ENCODE assay signal across 21 cellular contexts in the genomic region with DNA sequence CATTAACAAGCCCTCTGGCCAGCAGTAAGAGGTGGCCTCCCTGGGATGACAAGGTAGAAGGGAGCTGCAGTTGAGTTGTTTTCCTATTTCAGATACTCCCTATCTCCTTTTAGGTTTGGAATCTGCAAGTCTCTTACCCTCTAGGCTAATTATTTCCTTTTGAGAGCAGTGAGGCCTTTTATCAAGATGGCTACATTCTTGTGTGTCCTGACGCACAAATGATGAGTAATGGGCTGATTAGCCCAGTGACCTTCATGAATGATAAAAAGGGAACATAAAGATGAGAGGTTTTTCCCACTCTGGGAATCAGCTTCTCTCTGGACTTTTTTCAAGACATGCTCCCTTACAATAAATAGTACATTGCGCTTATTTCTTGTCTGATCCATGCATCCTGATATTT. TPM values are rescaled to one million over a fixed set of nuclear protein-coding genes. Genes with fewer than 3 reads are reported as not detected.
DNase-seq lines count a peak whose midpoint lies in the region; ATAC-seq and TF ChIP-seq lines count a peak whose summit lies in the region.
"Had no signal": no experiment of that assay in that cellular context is flagged by ENCODE, and none has a peak within 500 bp of the region (broad histone marks: within the 10 kb centered on the region; RNA-seq: fewer than 3 reads in every experiment).

No MANE protein-coding gene starts in this region.

- H3K4me1 Mint-ChIP-seq in T-helper 2 cell treated with Interferon-gamma antibody and Interleukin-4, amounts not matched to agents 5 μg/mL and 100 μg/mL, for 36 hours (ENCODE audit: low read depth), result peaks cover 15% of the 10 kb centered on the region

- TF ChIP-seq POLR2A in transverse colon (IDR thresholded peaks at IDR 0.05), result no peak

- H3K4me2 ChIP-seq in osteoblast (ENCODE audit: insufficient read depth, low read length), result no peak overlapping the region

- in situ Hi-C loops in transverse colon (cut with MboI; ENCODE audit: low pct_ligation_motif_present in 1 of 4, low pct_unique_long_range_greater_than_20kb in 1 of 4, low sequenced_read_pairs in 3 of 4), result loop anchor here in 2 of 4 donors (25.0 kb wide), 1 partner anchor 266 kb away; no protein-coding TSS in a partner anchor

- TF ChIP-seq EP300 in transverse colon (IDR thresholded peaks at IDR 0.05; ENCODE audit: low read depth), result no peak

- H3K4me3 ChIP-seq in fibroblast of pulmonary artery (replicated peaks; ENCODE audit: low read depth, low read length) (no peak overlapping the region), osteoblast (ENCODE audit: insufficient read depth, low read length) (no peak overlapping the region), transverse colon (no peak overlapping the region)
- H3K4me3 ChIP-seq: ascending aorta had no signal

- H2AFZ ChIP-seq in osteoblast (ENCODE audit: low read length), result no peak overlapping the region

- H3K27me3 Mint-ChIP-seq in T-helper 2 cell treated with Interferon-gamma antibody and Interleukin-4, amounts not matched to agents 5 μg/mL and 100 μg/mL, for 36 hours (ENCODE audit: low read depth), result no peaks in the 10 kb centered on the region
- H3K27me3 Mint-ChIP-seq: CD4-positive, CD25-positive, alpha-beta regulatory T cell; natural killer cell treated with Interleukin-12 subunit alpha and Interleukin-12 subunit beta and Interleukin-15 and Interleukin-18, amount 100 ng/mL, for 72 hours; T-cell had no signal

- H3K9me3 ChIP-seq in osteoblast (ENCODE audit: low read depth, low read length) (no peaks in the 10 kb centered on the region), transverse colon (peaks cover 0 to 3% of the 10 kb centered on the region in 2 donors)

- H3K27ac Mint-ChIP-seq in T-helper 2 cell treated with Interferon-gamma antibody and Interleukin-4, amounts not matched to agents 5 μg/mL and 100 μg/mL, for 36 hours, result no peak overlapping the region
- H3K27ac Mint-ChIP-seq: activated naive CD4-positive, alpha-beta T cell treated with anti-CD3 and anti-CD28 coated beads for 36 hours; natural killer cell treated with Interleukin-12 subunit alpha and Interleukin-12 subunit beta and Interleukin-15 and Interleukin-18, amount 100 ng/mL, for 72 hours; T-cell had no signal

- H3K4me1 ChIP-seq in osteoblast (ENCODE audit: insufficient read depth, low read length) (peaks cover under 1% of the 10 kb centered on the region), transverse colon (peaks cover 0 to 19% (median 0%) of the 10 kb centered on the region in 4 donors)

- no peaks in the 10 kb centered on the region for H3K36me3 ChIP-seq in osteoblast (ENCODE audit: insufficient read depth, low read length)
- no peaks in the 10 kb centered on the region for H3K36me3 ChIP-seq in transverse colon

- intact Hi-C loops in transverse colon (cut with DNase I; ENCODE audit: low total_unique reads), result no loop called here

- peaks cover 5% of the 10 kb centered on the region for H3K79me2 ChIP-seq in osteoblast (ENCODE audit: insufficient read depth, low read length)

- peak; percentile 95 for DNase-seq in EH (ENCODE audit: low read depth)
- DNase-seq in RPMI7951 (ENCODE audit: low read depth), result peak; percentile 85
- peak; percentile 79 for DNase-seq in fibroblast of pulmonary artery (ENCODE audit: low read depth)
- peak; percentile 57 for DNase-seq in osteoblast (ENCODE audit: insufficient read length, low spot score, missing footprints)
- no peak for DNase-seq in T-helper 2 cell treated with Interferon-gamma antibody and Interleukin-4, amounts not matched to agents 5 μg/mL and 100 μg/mL, for 36 hours (ENCODE audit: low spot score)
- DNase-seq in transverse colon, result no peak
- DNase-seq: activated naive CD4-positive, alpha-beta T cell treated with anti-CD3 and anti-CD28 coated beads for 36 hours; activated T-cell treated with anti-CD3 and anti-CD28 coated beads, Interleukin-2, amount 50 U/mL, for 4 hours; CD4-positive, CD25-positive, alpha-beta regulatory T cell; DMS 273 treated with DMSO at 0.1 percent for 48 hours; effector memory CD4-positive, alpha-beta T cell; KG1; left colon; midbrain; NCI-H1694 treated with DMSO at 0.1 percent for 48 hours; posterior cingulate gyrus; SHP77 treated with DMSO at 0.1 percent for 48 hours; T-cell had no signal

- H3K36me3 Mint-ChIP-seq in T-helper 2 cell treated with Interferon-gamma antibody and Interleukin-4, amounts not matched to agents 5 μg/mL and 100 μg/mL, for 36 hours (ENCODE audit: low read depth), result peaks cover 26% of the 10 kb centered on the region

- H3K9me3 Mint-ChIP-seq in T-helper 2 cell treated with Interferon-gamma antibody and Interleukin-4, amounts not matched to agents 5 μg/mL and 100 μg/mL, for 36 hours, result peaks cover 30% of the 10 kb centered on the region

- H4K20me1 ChIP-seq in osteoblast (ENCODE audit: insufficient read depth, low read length), result no peaks in the 10 kb centered on the region

- 92 to 100% methylated on average over 2 of the region's 2 CpGs for WGBS in transverse colon (ENCODE audit: low coverage in 1 of 2), 2 donors

- H3K27ac ChIP-seq in osteoblast (ENCODE audit: low read depth, low read length) (peak overlapping the region; percentile 25), transverse colon (no peak overlapping the region)
- H3K27ac ChIP-seq: ascending aorta had no signal

- no peak overlapping the region for H3K4me3 Mint-ChIP-seq in T-helper 2 cell treated with Interferon-gamma antibody and Interleukin-4, amounts not matched to agents 5 μg/mL and 100 μg/mL, for 36 hours
- H3K4me3 Mint-ChIP-seq: activated naive CD4-positive, alpha-beta T cell treated with anti-CD3 and anti-CD28 coated beads for 36 hours; activated T-cell treated with anti-CD3 and anti-CD28 coated beads, Interleukin-2, amount 50 U/mL, for 4 hours; CD4-positive, CD25-positive, alpha-beta regulatory T cell; natural killer cell treated with Interleukin-12 subunit alpha and Interleukin-12 subunit beta and Interleukin-15 and Interleukin-18, amount 100 ng/mL, for 72 hours; T-cell had no signal

- ATAC-seq in GM21529 (IDR thresholded peaks at IDR 0.05; ENCODE audit: unreplicated experiment), result no peak
- ATAC-seq: activated T-cell treated with anti-CD3 and anti-CD28 coated beads, Interleukin-2, amount 50 U/mL, for 4 hours; natural killer cell treated with Interleukin-12 subunit alpha and Interleukin-12 subunit beta and Interleukin-15 and Interleukin-18, amount 100 ng/mL, for 72 hours; T-cell had no signal

- no peaks in the 10 kb centered on the region for H3K27me3 ChIP-seq in osteoblast (ENCODE audit: insufficient read depth, low read length)
- no peaks in the 10 kb centered on the region for H3K27me3 ChIP-seq in transverse colon
- H3K27me3 ChIP-seq: ascending aorta had no signal

- TF ChIP-seq CTCF in fibroblast of pulmonary artery (IDR thresholded peaks at IDR 0.05; ENCODE audit: low read length, missing control alignments) (no peak), osteoblast (IDR thresholded peaks at IDR 0.05; ENCODE audit: extremely low read depth, low read depth, low read length) (no peak), transverse colon (IDR thresholded peaks at IDR 0.05) (no peak)

RNA-seq across cellular contexts. Expression of a gene that starts 22.9 kb away (rescaled TPM):
- 24.1 and 24.5 TPM in 2 replicates for total RNA-seq in RPMI7951 (2014; rRNA removed; shearing (Covaris generic))
- 43.4 and 44.5 TPM in 2 replicates for total RNA-seq in osteoblast
- total RNA-seq in transverse colon, result 100 to 1,000 TPM in 2 of 4 donors, 10 to 100 TPM in 2; 26.9 to 147 (median 96.6) TPM

Comparison
In these comparisons a context has a peak if more than half of its experiments do, and no peak if none do; other contexts are left out.
1. DNase-seq: peak in EH (single experiment), RPMI7951 (single experiment), fibroblast of pulmonary artery (single experiment) and osteoblast (single experiment); none in T-helper 2 cell treated with Interferon-gamma antibody and Interleukin-4, amounts not matched to agents 5 μg/mL and 100 μg/mL, for 36 hours (single experiment) and transverse colon (single experiment).